Comparison of ENCODE assay signal across 22 cellular contexts in the genomic region with DNA sequence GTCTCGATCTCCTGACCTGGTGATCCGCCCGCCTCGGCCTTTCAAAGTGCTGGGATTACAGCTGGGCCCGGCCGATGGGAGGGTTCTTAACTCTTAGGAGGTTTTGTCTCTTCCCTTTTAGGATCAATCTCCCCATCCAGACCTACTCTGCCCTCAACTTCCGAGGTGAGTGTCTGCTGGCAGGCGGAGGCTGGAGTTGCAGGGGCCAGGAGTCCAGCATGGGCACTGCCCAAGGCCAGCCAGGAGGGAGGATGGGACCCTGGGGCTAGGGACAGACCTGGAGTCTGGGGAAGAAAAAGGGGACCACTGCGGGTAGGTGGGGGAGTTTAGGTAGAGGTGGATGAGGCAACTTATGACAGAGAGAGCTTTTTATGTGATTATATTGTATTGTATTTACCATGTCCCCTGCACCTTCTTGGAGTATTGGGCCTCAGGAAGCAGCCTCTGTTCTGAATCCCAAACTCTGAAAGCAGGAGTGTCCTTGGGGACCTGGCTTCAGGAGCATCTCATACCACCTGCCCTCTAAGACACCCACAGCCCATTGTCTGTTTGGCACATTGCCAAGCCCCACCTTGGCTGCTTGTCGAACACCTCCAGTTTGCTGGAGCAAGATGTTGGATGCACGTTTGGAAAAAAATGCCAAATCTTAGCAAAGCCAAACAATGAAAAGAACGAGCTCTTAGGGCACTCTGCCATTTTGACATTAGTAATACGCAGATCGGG. TPM values are rescaled to one million over a fixed set of nuclear protein-coding genes. Genes with fewer than 3 reads are reported as not detected.
DNase-seq lines count a peak whose midpoint lies in the region; ATAC-seq and TF ChIP-seq lines count a peak whose summit lies in the region.
"Had no signal": no experiment of that assay in that cellular context is flagged by ENCODE, and none has a peak within 500 bp of the region (broad histone marks: within the 10 kb centered on the region; RNA-seq: fewer than 3 reads in every experiment).

No MANE protein-coding gene starts in this region.

- no peaks in the 10 kb centered on the region for H3K36me3 Mint-ChIP-seq in activated CD8-positive, alpha-beta T cell treated with anti-CD3 and anti-CD28 coated beads for 36 hours (ENCODE audit: low read depth)
- H3K36me3 Mint-ChIP-seq: activated naive CD4-positive, alpha-beta T cell treated with anti-CD3 and anti-CD28 coated beads, Interleukin-2, amount 50 U/mL, for 72 hours; WTC11 had no signal

- H3K4me3 Mint-ChIP-seq in activated CD8-positive, alpha-beta T cell treated with anti-CD3 and anti-CD28 coated beads for 36 hours, result no peak overlapping the region
- H3K4me3 Mint-ChIP-seq: CD4-positive, alpha-beta memory T cell; WTC11 had no signal

- intact Hi-C loops in right cardiac atrium (cut with DNase I), result no loop called here
- intact Hi-C loops in Right ventricle myocardium superior (cut with DNase I), result no loop called here
- intact Hi-C loops in uterus (cut with DNase I; ENCODE audit: low total_unique reads), result no loop called here
- intact Hi-C loops in activated CD8-positive, alpha-beta T cell treated with anti-CD3 and anti-CD28 coated beads for 36 hours (cut with micrococcal nuclease), result no loop called here

- POLR2A ChIA-PET in activated CD8-positive, alpha-beta T cell treated with anti-CD3 and anti-CD28 coated beads for 36 hours (lab: Charles Lee), result no interaction called here

- H3K9me3 ChIP-seq in right cardiac atrium (ENCODE audit: control insufficient read depth, low read length) (no peaks in the 10 kb centered on the region), adipocyte (ENCODE audit: control insufficient read depth, low read length) (no peaks in the 10 kb centered on the region), osteoblast (ENCODE audit: low read depth, low read length) (no peaks in the 10 kb centered on the region), uterus (no peaks in the 10 kb centered on the region)
- H3K9me3 ChIP-seq: lower lobe of right lung, SJCRH30, testis had no signal

- H2AFZ ChIP-seq in osteoblast (ENCODE audit: low read length), result peak overlapping the region; percentile 2
- H2AFZ ChIP-seq: hepatocyte had no signal

- H3K27ac Mint-ChIP-seq in activated CD8-positive, alpha-beta T cell treated with anti-CD3 and anti-CD28 coated beads for 36 hours, result no peak overlapping the region
- H3K27ac Mint-ChIP-seq: activated naive CD4-positive, alpha-beta T cell treated with anti-CD3 and anti-CD28 coated beads, Interleukin-2, amount 50 U/mL, for 72 hours; CD4-positive, alpha-beta memory T cell; WTC11 had no signal

- no peak for ATAC-seq in right cardiac atrium
- no peak for ATAC-seq in Right ventricle myocardium superior (ENCODE audit: poor library complexity)
- ATAC-seq in activated CD8-positive, alpha-beta T cell treated with anti-CD3 and anti-CD28 coated beads for 36 hours, result no peak
- no peak for ATAC-seq in HG03521 (IDR thresholded peaks at IDR 0.05; ENCODE audit: unreplicated experiment)
- ATAC-seq: activated naive CD4-positive, alpha-beta T cell treated with anti-CD3 and anti-CD28 coated beads, Interleukin-2, amount 50 U/mL, for 72 hours; lower lobe of right lung; PC-3; WTC11 had no signal

- H3K9ac ChIP-seq in adipocyte (ENCODE audit: low read length), result no peak overlapping the region

- H3K9me3 Mint-ChIP-seq in activated CD8-positive, alpha-beta T cell treated with anti-CD3 and anti-CD28 coated beads for 36 hours, result no peaks in the 10 kb centered on the region
- H3K9me3 Mint-ChIP-seq: activated naive CD4-positive, alpha-beta T cell treated with anti-CD3 and anti-CD28 coated beads, Interleukin-2, amount 50 U/mL, for 72 hours; WTC11 had no signal

- WGBS in right cardiac atrium, result 57% methylated on average over 14 of the region's 14 CpGs

- H3K4me1 ChIP-seq in right cardiac atrium (ENCODE audit: control insufficient read depth, insufficient read depth, low read length) (no peaks in the 10 kb centered on the region), adipocyte (ENCODE audit: control insufficient read depth, insufficient read depth, low read length) (peaks cover 10% of the 10 kb centered on the region), osteoblast (ENCODE audit: insufficient read depth, low read length) (peaks cover 15% of the 10 kb centered on the region), uterus (no peaks in the 10 kb centered on the region)
- H3K4me1 ChIP-seq: lower lobe of right lung, testis had no signal

- no peaks in the 10 kb centered on the region for H4K20me1 ChIP-seq in osteoblast (ENCODE audit: insufficient read depth, low read length)

- no peaks in the 10 kb centered on the region for H3K4me1 Mint-ChIP-seq in activated CD8-positive, alpha-beta T cell treated with anti-CD3 and anti-CD28 coated beads for 36 hours (ENCODE audit: low read depth)
- H3K4me1 Mint-ChIP-seq: CD4-positive, alpha-beta memory T cell had no signal

- no peak for TF ChIP-seq CTCF in osteoblast (IDR thresholded peaks at IDR 0.05; ENCODE audit: extremely low read depth, low read depth, low read length)
- TF ChIP-seq CTCF in uterus (IDR thresholded peaks at IDR 0.05), result no peak
- no peak for TF ChIP-seq CTCF in activated CD8-positive, alpha-beta T cell treated with anti-CD3 and anti-CD28 coated beads for 36 hours (IDR thresholded peaks at IDR 0.05)

- peaks cover 20% of the 10 kb centered on the region for H3K27me3 Mint-ChIP-seq in activated CD8-positive, alpha-beta T cell treated with anti-CD3 and anti-CD28 coated beads for 36 hours

- DNase-seq in right cardiac atrium (no peak), Right ventricle myocardium superior (no peak), adipocyte (ENCODE audit: low read depth) (no peak), osteoblast (ENCODE audit: insufficient read length, low spot score, missing footprints) (peak; percentile 58), uterus (peak in 1 of 2 donors; percentile 48)
- no peak for DNase-seq in activated naive CD4-positive, alpha-beta T cell treated with anti-CD3 and anti-CD28 coated beads, Interleukin-2, amount 50 U/mL, for 16 hours
- no peak for DNase-seq in activated CD8-positive, alpha-beta T cell treated with anti-CD3 and anti-CD28 coated beads for 36 hours
- DNase-seq: activated CD8-positive, alpha-beta memory T cell treated with anti-CD3 and anti-CD28 coated beads for 24 hours; CD4-positive, alpha-beta memory T cell; GF-D8; lower lobe of right lung; NCI-H1930; NCI-H526; PC-3; SJCRH30; testis had no signal

- no peak for TF ChIP-seq POLR2A in uterus (IDR thresholded peaks at IDR 0.05)

- H3K4me3 ChIP-seq in right cardiac atrium (ENCODE audit: low read length) (peak overlapping the region; percentile 9), adipocyte (ENCODE audit: low read length) (peak overlapping the region; percentile 50), osteoblast (ENCODE audit: insufficient read depth, low read length) (no peak overlapping the region), uterus (peak overlapping the region; percentile 4 to 75)
- H3K4me3 ChIP-seq: hepatocyte, lower lobe of right lung, SJCRH30, testis had no signal

- no peaks in the 10 kb centered on the region for H3K79me2 ChIP-seq in osteoblast (ENCODE audit: insufficient read depth, low read length)
- H3K79me2 ChIP-seq: hepatocyte had no signal

- CTCF ChIA-PET in activated CD8-positive, alpha-beta T cell treated with anti-CD3 and anti-CD28 coated beads for 36 hours (lab: Charles Lee), result interaction anchor here (1.0 to 1.5 kb wide), 4 partner anchors 10 to 93 kb away, joined by 3 to 6 read pairs (median 4); a partner anchor contains a TSS

- H3K36me3 ChIP-seq in adipocyte (ENCODE audit: control insufficient read depth, insufficient read depth, low read length, severe bottlenecking) (no peaks in the 10 kb centered on the region), osteoblast (ENCODE audit: insufficient read depth, low read length) (no peaks in the 10 kb centered on the region), uterus (no peaks in the 10 kb centered on the region)
- H3K36me3 ChIP-seq: lower lobe of right lung had no signal

- peak overlapping the region; percentile 67 for H3K4me2 ChIP-seq in osteoblast (ENCODE audit: insufficient read depth, low read length)
- H3K4me2 ChIP-seq: hepatocyte had no signal

- H3K27me3 ChIP-seq in right cardiac atrium (ENCODE audit: control insufficient read depth, insufficient read depth), result no peaks in the 10 kb centered on the region
- no peaks in the 10 kb centered on the region for H3K27me3 ChIP-seq in adipocyte (replicated peaks; ENCODE audit: control insufficient read depth, insufficient read depth, low read length)
- peaks cover 1% of the 10 kb centered on the region for H3K27me3 ChIP-seq in osteoblast (ENCODE audit: insufficient read depth, low read length)
- H3K27me3 ChIP-seq in uterus, result no peaks in the 10 kb centered on the region
- H3K27me3 ChIP-seq: SJCRH30, testis had no signal

- H3K27ac ChIP-seq in right cardiac atrium (ENCODE audit: low read length) (peak overlapping the region; percentile 87), osteoblast (ENCODE audit: low read depth, low read length) (peak overlapping the region; percentile 62), uterus (peak overlapping the region; percentile 93 to 99)
- H3K27ac ChIP-seq: hepatocyte, HL-60, lower lobe of right lung, SJCRH30, testis had no signal

RNA-seq across cellular contexts. Expression of gene DES, which starts 5.6 kb away (rescaled TPM):
- total RNA-seq in right cardiac atrium, result over 10,000 TPM in 1 of 4 donors, 1,000 to 10,000 TPM in 3; 6,970 to 10,932 (median 7,338) TPM
- polyA plus RNA-seq in right cardiac atrium, result 9,146 TPM
- 12,920 TPM for total RNA-seq in Right ventricle myocardium superior
- 0.72 and 1.2 TPM in 2 replicates for total RNA-seq in osteoblast
- 1,000 to 10,000 TPM in 2 of 4 donors, 100 to 1,000 TPM in 2; 578 to 3,551 (median 1,628) TPM for total RNA-seq in uterus
- not detected for total RNA-seq in activated CD8-positive, alpha-beta T cell treated with anti-CD3 and anti-CD28 coated beads for 36 hours
- total RNA-seq: activated naive CD4-positive, alpha-beta T cell treated with anti-CD3 and anti-CD28 coated beads, Interleukin-2, amount 50 U/mL, for 72 hours; CD4-positive, alpha-beta memory T cell; PC-3; T-helper 2 cell treated with Interferon-gamma antibody and Interleukin-4, amounts not matched to agents 100 ng/mL and 5 ng/mL, for 36 hours had no signal
- polyA plus RNA-seq: CD4-positive, alpha-beta memory T cell had no signal

RNA-seq across cellular contexts. Expression of gene SPEG, which starts 10.8 kb away (rescaled TPM):
- total RNA-seq in right cardiac atrium, result 100 to 1,000 TPM; 122 to 176 (median 159) TPM
- polyA plus RNA-seq in right cardiac atrium, result 85.5 TPM
- total RNA-seq in Right ventricle myocardium superior, result 103 TPM
- total RNA-seq in osteoblast, result 24.2 and 26.4 TPM in 2 replicates
- total RNA-seq in uterus, result 100 to 1,000 TPM in 1 of 4 donors, 10 to 100 TPM in 3; 22.9 to 318 (median 36.1) TPM
- 1 to 10 TPM; 2.1 to 2.3 TPM for total RNA-seq in activated CD8-positive, alpha-beta T cell treated with anti-CD3 and anti-CD28 coated beads for 36 hours

RNA-seq across cellular contexts. Expression of gene DNPEP, which starts 36.1 kb away (rescaled TPM):
- total RNA-seq in right cardiac atrium (10 to 100 TPM; 42.2 to 58.8 (median 56.2) TPM), Right ventricle myocardium superior (76.5 TPM), osteoblast (60.7 and 67.3 TPM in 2 replicates), uterus (10 to 100 TPM; 35.9 to 93.7 (median 47.5) TPM)
- 50.0 TPM for polyA plus RNA-seq in right cardiac atrium
- 100 to 1,000 TPM; 112 to 113 TPM for total RNA-seq in activated CD8-positive, alpha-beta T cell treated with anti-CD3 and anti-CD28 coated beads for 36 hours

Comparison
In these comparisons a context has a peak if more than half of its experiments do, and no peak if none do; other contexts are left out.
1. RNA of gene DES, which starts 5.6 kb away (total RNA-seq): 12,920 TPM in Right ventricle myocardium superior (single experiment), 6,970 to 10,932 TPM in right cardiac atrium and 578 to 3,551 TPM in uterus; 0.72 to 1.2 TPM in osteoblast and not detected in activated CD8-positive, alpha-beta T cell treated with anti-CD3 and anti-CD28 coated beads for 36 hours; every median in the first group is over 100 times any median in the second.
2. Peak in every context shown above with its lines, with median percentiles within 50 percentile points of each other: H3K27ac ChIP-seq.